ENCODE assay signal across 27 cellular contexts in the genomic region with DNA sequence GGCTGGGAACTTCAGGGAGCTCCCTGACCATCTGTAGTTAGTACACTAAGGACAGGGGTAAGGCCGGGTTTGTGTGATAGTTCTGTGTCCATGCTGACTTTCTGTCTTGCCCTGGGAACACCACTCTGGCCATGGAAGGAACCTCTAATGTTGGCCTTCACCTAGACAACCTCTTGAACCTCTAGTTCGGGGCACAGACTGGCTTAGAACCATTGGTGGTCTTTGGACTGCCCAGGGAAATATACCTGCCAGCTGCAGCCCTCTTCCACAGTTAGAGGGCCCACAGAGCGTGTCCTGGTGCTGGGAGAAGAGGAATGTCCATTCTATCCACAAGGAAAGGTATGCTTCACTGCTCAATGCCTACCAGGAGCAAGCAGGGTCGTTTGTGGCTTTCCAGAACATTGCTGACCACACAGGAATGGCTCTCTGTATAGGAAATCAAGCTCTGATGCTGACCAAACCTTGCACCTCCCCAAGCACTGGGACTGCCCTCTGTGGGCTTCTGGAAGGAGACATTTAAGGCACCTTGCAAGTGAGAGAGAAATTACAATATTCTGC.
"Had no signal": no experiment of that assay in that cellular context is flagged by ENCODE, and none has a peak within 500 bp of the region (broad histone marks: within the 10 kb centered on the region; RNA-seq: fewer than 3 reads in every experiment).

No MANE protein-coding gene starts in this region.

- ATAC-seq: activated CD8-positive, alpha-beta T cell treated with anti-CD3 and anti-CD28 coated beads for 36 hours; Panc1 had no signal

- H3K27ac Mint-ChIP-seq: activated CD8-positive, alpha-beta T cell treated with anti-CD3 and anti-CD28 coated beads for 36 hours; activated naive CD8-positive, alpha-beta T cell treated with anti-CD3 and anti-CD28 coated beads for 36 hours had no signal

- H3K36me3 Mint-ChIP-seq: activated naive CD8-positive, alpha-beta T cell treated with anti-CD3 and anti-CD28 coated beads for 36 hours had no signal

- H3K9ac ChIP-seq: KMS-11 had no signal

- H3K27ac ChIP-seq: brain microvascular endothelial cell, KMS-11, SJCRH30, SK-N-MC, WERI-Rb-1 had no signal

- H3K4me1 ChIP-seq: SJCRH30 had no signal

- H3K36me3 ChIP-seq: brain microvascular endothelial cell, SJCRH30, WERI-Rb-1 had no signal

- H3K9me3 Mint-ChIP-seq: activated CD8-positive, alpha-beta T cell treated with anti-CD3 and anti-CD28 coated beads for 36 hours; activated naive CD8-positive, alpha-beta T cell treated with anti-CD3 and anti-CD28 coated beads for 36 hours had no signal

- H3K27me3 Mint-ChIP-seq: activated CD8-positive, alpha-beta T cell treated with anti-CD3 and anti-CD28 coated beads for 36 hours; activated naive CD8-positive, alpha-beta T cell treated with anti-CD3 and anti-CD28 coated beads for 36 hours had no signal

- H3K4me2 ChIP-seq: KMS-11 had no signal

- DNase-seq: activated CD4-positive, alpha-beta T cell treated with anti-CD3 and anti-CD28 coated beads for 1 hour; activated CD4-positive, alpha-beta T cell treated with anti-CD3 and anti-CD28 coated beads for 48 hours; activated CD4-positive, CD25-positive, alpha-beta regulatory T cell; activated CD8-positive, alpha-beta T cell treated with anti-CD3 and anti-CD28 coated beads for 36 hours; activated effector memory CD4-positive, alpha-beta T cell treated with Interleukin-2 at 50 U/mL for 16 hours; activated naive CD4-positive, alpha-beta T cell treated with anti-CD3 and anti-CD28 coated beads, Interleukin-2, amount 50 U/mL, for 16 hours; activated naive CD8-positive, alpha-beta T cell treated with anti-CD3 and anti-CD28 coated beads for 36 hours; activated T-cell treated with anti-CD3 and anti-CD28 coated beads for 4 hours; activated T-cell treated with anti-CD3 and anti-CD28 coated beads, Interleukin-2, amount 50 U/mL, for 48 hours; amniotic stem cell; aorta; brain microvascular endothelial cell; central memory CD4-positive, alpha-beta T cell; MM.1S; MV-4-11; NCI-H1092; NCI-H1436 treated with DMSO at 0.1 percent for 48 hours; NCI-H1694 treated with DMSO at 0.1 percent for 48 hours; NCI-H2029; NCI-H524 treated with DMSO at 0.1 percent for 48 hours; SHP77; SJCRH30; T1000; WERI-Rb-1 had no signal

- H3K4me1 Mint-ChIP-seq: activated naive CD8-positive, alpha-beta T cell treated with anti-CD3 and anti-CD28 coated beads for 36 hours had no signal

- H3K9me3 ChIP-seq: SJCRH30 had no signal

- H3K27me3 ChIP-seq: brain microvascular endothelial cell, SJCRH30 had no signal

- H3K4me3 Mint-ChIP-seq: activated CD8-positive, alpha-beta T cell treated with anti-CD3 and anti-CD28 coated beads for 36 hours; activated naive CD8-positive, alpha-beta T cell treated with anti-CD3 and anti-CD28 coated beads for 36 hours had no signal

- H3K4me3 ChIP-seq: SJCRH30, SK-N-MC had no signal
